Comparison of ENCODE assay signal across 22 cellular contexts in genomic region chr16:10688291-10688690, GRCh38. TPM values are rescaled to one million over a fixed set of nuclear protein-coding genes. Genes with fewer than 3 reads are reported as not detected.
DNase-seq lines count a peak whose midpoint lies in the region; ATAC-seq and TF ChIP-seq lines count a peak whose summit lies in the region.
"Had no signal": no experiment of that assay in that cellular context is flagged by ENCODE, and none has a peak within 500 bp of the region (broad histone marks: within the 10 kb centered on the region; RNA-seq: fewer than 3 reads in every experiment).

No MANE protein-coding gene starts in this region.

- no CpG with 5 or more reads among the region's 10 CpGs for WGBS in trophoblast cell (ENCODE audit: extremely low coverage, insufficient coverage, insufficient read length)
- 80% methylated on average over 10 of the region's 10 CpGs for WGBS in hepatocyte (ENCODE audit: low lambda C conversion rate, missing lambda C conversion rate)

- DNase-seq in DMS153 treated with DMSO at 0.1 percent for 48 hours (lab: John Stamatoyannopoulos, UW; ENCODE audit: unreplicated experiment): peak; percentile 29
- peak; percentile 24 for DNase-seq in NCI-H2029 treated with DMSO at 0.1 percent for 48 hours (lab: John Stamatoyannopoulos, UW)
- DNase-seq in colonic mucosa: peak; percentile 72
- peak; percentile 54 to 69 for DNase-seq in trophoblast cell
- DNase-seq in OCI-M1 (lab: John Stamatoyannopoulos, UW): no peak
- DNase-seq in D341Med (ENCODE audit: low spot score): no peak
- DNase-seq in hepatocyte (ENCODE audit: low spot score): no peak
- DNase-seq: activated CD4-positive, alpha-beta T cell treated with anti-CD3 and anti-CD28 coated beads, Interleukin-2, amount 50 U/mL, for 4 hours; activated naive CD4-positive, alpha-beta T cell treated with Interleukin-2 at 50 U/mL for 16 hours; activated T-cell treated with anti-CD3 and anti-CD28 coated beads for 4 hours; amygdala; MG63; naive thymus-derived CD8-positive, alpha-beta T cell; NCI-H146; stimulated activated CD4-positive, alpha-beta T cell treated with anti-CD3 and anti-CD28 coated beads, Interleukin-2, amount 100 ng/mL, for 48 hours had no signal

- H3K18ac ChIP-seq in trophoblast cell (ENCODE audit: low read length): no peak overlapping the region

- H2AFZ ChIP-seq in trophoblast cell (ENCODE audit: insufficient read depth, low read length, poor library complexity) (no peak overlapping the region), hepatocyte (no peak overlapping the region)

- no peak overlapping the region for H4K91ac ChIP-seq in trophoblast cell (ENCODE audit: low read depth, low read length)

- intact Hi-C loops in colonic mucosa (cut with DNase I): no loop called here

- no peak overlapping the region for H3K4ac ChIP-seq in trophoblast cell (ENCODE audit: low read depth, low read length)

- no peaks in the 10 kb centered on the region for H3K9me3 ChIP-seq in colonic mucosa
- H3K9me3 ChIP-seq in trophoblast cell (ENCODE audit: insufficient read depth, low read depth, low read length): no peaks in the 10 kb centered on the region
- H3K9me3 ChIP-seq in hepatocyte (ENCODE audit: low read depth): no peaks in the 10 kb centered on the region
- H3K9me3 ChIP-seq: MG63, vagina had no signal

- H3K23ac ChIP-seq in trophoblast cell (ENCODE audit: low read length): no peak overlapping the region

- peak overlapping the region in 1 of 2 donors; percentile 34 for H3K9ac ChIP-seq in colonic mucosa (ENCODE audit: low read depth in 2 of 2, low read length in 2 of 2)
- H3K9ac ChIP-seq in trophoblast cell (ENCODE audit: low read length): no peak overlapping the region

- H2BK5ac ChIP-seq in trophoblast cell (ENCODE audit: low read depth, low read length, poor library complexity): no peak overlapping the region

- H3K4me1 ChIP-seq in colonic mucosa (no peaks in the 10 kb centered on the region), trophoblast cell (ENCODE audit: control insufficient read depth in 1 of 2, insufficient read depth in 2 of 2, low read length in 2 of 2) (peaks cover 4 to 5% of the 10 kb centered on the region in 2 experiments), hepatocyte (ENCODE audit: insufficient read depth) (no peaks in the 10 kb centered on the region)
- H3K4me1 ChIP-seq: vagina had no signal

- no peaks in the 10 kb centered on the region for H3K27me3 ChIP-seq in colonic mucosa
- no peaks in the 10 kb centered on the region for H3K27me3 ChIP-seq in trophoblast cell (ENCODE audit: insufficient read depth, low read length)
- no peaks in the 10 kb centered on the region for H3K27me3 ChIP-seq in hepatocyte
- H3K27me3 ChIP-seq: MG63, vagina had no signal

- no peaks in the 10 kb centered on the region for H3K36me3 ChIP-seq in colonic mucosa
- no peaks in the 10 kb centered on the region for H3K36me3 ChIP-seq in trophoblast cell (ENCODE audit: control insufficient read depth in 1 of 2, insufficient read depth in 2 of 2, low read length in 2 of 2)
- no peaks in the 10 kb centered on the region for H3K36me3 ChIP-seq in hepatocyte (replicated peaks; ENCODE audit: insufficient read depth, low read depth)
- H3K36me3 ChIP-seq: MG63, vagina had no signal

- TF ChIP-seq CTCF in colonic mucosa (IDR thresholded peaks at IDR 0.05) (no peak), hepatocyte (IDR thresholded peaks at IDR 0.05; ENCODE audit: poor library complexity) (no peak)

- no peak for ATAC-seq in HG02588 (IDR thresholded peaks at IDR 0.05; ENCODE audit: unreplicated experiment)
- ATAC-seq: HCT116; naive thymus-derived CD8-positive, alpha-beta T cell had no signal

- no peak overlapping the region for H2BK120ac ChIP-seq in trophoblast cell (ENCODE audit: insufficient read depth, low read length, poor library complexity)

- no peak overlapping the region for H3K27ac ChIP-seq in colonic mucosa
- H3K27ac ChIP-seq in trophoblast cell (ENCODE audit: low read depth, low read length): no peak overlapping the region
- no peak overlapping the region for H3K27ac ChIP-seq in hepatocyte
- H3K27ac ChIP-seq: skin epidermis, vagina had no signal

- no peaks in the 10 kb centered on the region for H3K9me2 ChIP-seq in hepatocyte (replicated peaks; ENCODE audit: insufficient read depth)

- H3K79me2 ChIP-seq in trophoblast cell (ENCODE audit: control insufficient read depth, insufficient read depth, low read length, poor library complexity) (no peaks in the 10 kb centered on the region), hepatocyte (no peaks in the 10 kb centered on the region)

- no peaks in the 10 kb centered on the region for H4K20me1 ChIP-seq in hepatocyte (ENCODE audit: insufficient read depth, poor library complexity, severe bottlenecking)

- no peak overlapping the region for H3K14ac ChIP-seq in trophoblast cell (ENCODE audit: low read length)

- no peak overlapping the region for H3K4me2 ChIP-seq in trophoblast cell (ENCODE audit: low read length)
- H3K4me2 ChIP-seq in hepatocyte: no peak overlapping the region

- no peak overlapping the region for H2BK12ac ChIP-seq in trophoblast cell (ENCODE audit: low read length)

- H4K8ac ChIP-seq in trophoblast cell (ENCODE audit: low read depth, low read length): no peak overlapping the region

- no peak overlapping the region for H2AK5ac ChIP-seq in trophoblast cell (ENCODE audit: low read length)

- H3K79me1 ChIP-seq in trophoblast cell (ENCODE audit: low read length): no peaks in the 10 kb centered on the region

- no peak overlapping the region for H4K12ac ChIP-seq in trophoblast cell (ENCODE audit: low read depth, low read length)

- H3K4me3 ChIP-seq in colonic mucosa (no peak overlapping the region), trophoblast cell (ENCODE audit: low read depth, low read length) (peak overlapping the region; percentile 12), hepatocyte (no peak overlapping the region)
- H3K4me3 ChIP-seq: MG63, skin epidermis, vagina had no signal

RNA-seq across cellular contexts. Expression of gene TEKT5, which starts 6.4 kb away (rescaled TPM):
- total RNA-seq in colonic mucosa (under 1 TPM; 0.21 to 0.82 TPM), hepatocyte (not detected in 2 replicates)
- 0.10 and 0.21 TPM in 2 replicates for polyA plus RNA-seq in trophoblast cell (2013)
- polyA plus RNA-seq in hepatocyte: not detected in 2 replicates
- total RNA-seq: fibroblast of lung, lung microvascular endothelial cell, NCI-H460, vagina had no signal
- polyA plus RNA-seq: naive thymus-derived CD8-positive, alpha-beta T cell had no signal

RNA-seq across cellular contexts. Expression of gene NUBP1, which starts 55.4 kb away (rescaled TPM):
- total RNA-seq in colonic mucosa: 10 to 100 TPM; 28.4 to 28.7 TPM
- 16.1 and 16.4 TPM in 2 replicates for polyA plus RNA-seq in trophoblast cell (2013)
- total RNA-seq in hepatocyte: 25.6 and 32.3 TPM in 2 replicates
- polyA plus RNA-seq in hepatocyte: 31.7 and 38.8 TPM in 2 replicates

Comparison
In these comparisons a context has a peak if more than half of its experiments do, and no peak if none do; other contexts are left out.
1. DNase-seq: peak in DMS153 treated with DMSO at 0.1 percent for 48 hours (single experiment), NCI-H2029 treated with DMSO at 0.1 percent for 48 hours (single experiment), colonic mucosa (single experiment) and trophoblast cell (2 of 2); none in OCI-M1 (single experiment), D341Med (single experiment) and hepatocyte (single experiment).